In the genomic region with DNA sequence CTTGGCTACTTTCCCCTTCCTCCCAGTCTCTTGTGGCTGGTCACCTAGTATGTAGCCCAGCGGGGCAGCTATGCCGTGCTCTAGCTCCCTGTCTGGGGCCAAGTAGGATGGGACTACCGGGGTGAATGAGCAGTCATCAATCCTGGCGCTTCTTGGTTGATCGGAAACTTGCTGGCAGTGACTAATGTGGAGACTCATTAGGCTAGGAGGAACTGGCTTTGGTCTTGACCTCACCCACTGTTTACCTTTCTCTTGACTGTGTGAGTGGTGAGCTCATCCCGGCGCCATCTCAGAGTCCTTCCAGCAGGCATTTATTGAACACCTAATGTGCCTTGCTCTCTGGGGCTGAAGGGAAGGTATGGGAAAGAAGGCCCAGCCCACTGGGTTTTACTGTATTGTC, we compare ENCODE assay signal across 8 cellular contexts. TPM values are rescaled to one million over a fixed set of nuclear protein-coding genes. Genes with fewer than 3 reads are reported as not detected.
DNase-seq lines count a peak whose midpoint lies in the region; ATAC-seq, FAIRE-seq and TF ChIP-seq lines count a peak whose summit lies in the region.

No MANE protein-coding gene starts in this region.

- H3K9me3 ChIP-seq in spleen = no peaks in the 10 kb centered on the region

- FAIRE-seq in H54 (lab: Jason Lieb, UNC) = peak; percentile 96

- peak; percentile 84 for DNase-seq in H54 (ENCODE audit: insufficient read length, low spot score)
- peak; percentile 91 for DNase-seq in RWPE1 (ENCODE audit: low spot score)
- DNase-seq in foreskin fibroblast = peak; percentile 45 to 49
- DNase-seq in spleen = no peak
- DNase-seq in activated CD4-positive, CD25-positive, alpha-beta regulatory T cell (lab: John Stamatoyannopoulos, UW) = no peak

- 82 to 92% (median 91%) methylated on average over 7 of the region's 7 CpGs for WGBS in spleen, 5 donors

- H3K27ac ChIP-seq in RWPE1 = peak overlapping the region; percentile 94
- H3K27ac ChIP-seq in spleen = peak overlapping the region in 6 of 8 donors; percentile 13 to 85 (median 66)

- no peaks in the 10 kb centered on the region for H3K27me3 ChIP-seq in spleen (replicated peaks in 1 of 7)

- ATAC-seq in HG03354 (IDR thresholded peaks at IDR 0.05; ENCODE audit: poor library complexity, severe bottlenecking, unreplicated experiment) = no peak
- no peak for ATAC-seq in GM19452 (IDR thresholded peaks at IDR 0.05; ENCODE audit: unreplicated experiment)
- no peak for ATAC-seq in GM18498 (IDR thresholded peaks at IDR 0.05; ENCODE audit: unreplicated experiment)

- POLR2A ChIA-PET in RWPE1 (lab: Yijun Ruan, JAX; ENCODE audit: low non-redundant PET) = interaction anchor here (0.6 to 0.8 kb wide), 2 partner anchors 16 to 39 kb away, joined by 3 read pairs; a partner anchor contains a TSS

- TF ChIP-seq POLR2A in H54 (IDR thresholded peaks at IDR 0.05; ENCODE audit: low read depth, low read length) (no peak), spleen (IDR thresholded peaks at IDR 0.05) (no peak)

- H3K4me3 ChIP-seq in foreskin fibroblast (ENCODE audit: low read depth in 1 of 2, low read length in 2 of 2) = no peak overlapping the region
- H3K4me3 ChIP-seq in spleen = no peak overlapping the region

- intact Hi-C loops in spleen (cut with DNase I; ENCODE audit: low total_unique reads) = no loop called here

- peaks cover 27 to 98% (median 86%) of the 10 kb centered on the region in 6 donors for H3K4me1 ChIP-seq in spleen

- CTCF ChIA-PET in RWPE1 (lab: Yijun Ruan, JAX) = interaction anchor here (0.9 kb wide), 1 partner anchor 48 kb away, joined by 5 read pairs; no protein-coding TSS in a partner anchor

- TF ChIP-seq CTCF in RWPE1 (conservative IDR thresholded peaks at IDR 0.05; ENCODE audit: low read depth) = no peak
- no peak for TF ChIP-seq CTCF in foreskin fibroblast (IDR thresholded peaks at IDR 0.05; ENCODE audit: low read depth, low read length)
- no peak for TF ChIP-seq CTCF in spleen (IDR thresholded peaks at IDR 0.05 in 8 of 11, conservative IDR thresholded peaks at IDR 0.05 in 3 of 11)

- no peaks in the 10 kb centered on the region for H3K36me3 ChIP-seq in spleen

RNA-seq across cellular contexts. Expression of a gene that starts 16.0 kb away (rescaled TPM):
- 10 to 100 TPM; 31.5 to 77.7 (median 56.2) TPM for total RNA-seq in spleen
- 10 to 100 TPM in 2 of 3 donors, 1 to 10 TPM in 1; 4.5 to 17.1 (median 12.3) TPM for polyA plus RNA-seq in spleen

Comparison
In these comparisons a context has a peak if more than half of its experiments do, and no peak if none do; other contexts are left out.
1. DNase-seq: peak in H54 (single experiment), RWPE1 (single experiment) and foreskin fibroblast (2 of 2); none in spleen (single experiment) and activated CD4-positive, CD25-positive, alpha-beta regulatory T cell (0 of 4).